In the genomic region with DNA sequence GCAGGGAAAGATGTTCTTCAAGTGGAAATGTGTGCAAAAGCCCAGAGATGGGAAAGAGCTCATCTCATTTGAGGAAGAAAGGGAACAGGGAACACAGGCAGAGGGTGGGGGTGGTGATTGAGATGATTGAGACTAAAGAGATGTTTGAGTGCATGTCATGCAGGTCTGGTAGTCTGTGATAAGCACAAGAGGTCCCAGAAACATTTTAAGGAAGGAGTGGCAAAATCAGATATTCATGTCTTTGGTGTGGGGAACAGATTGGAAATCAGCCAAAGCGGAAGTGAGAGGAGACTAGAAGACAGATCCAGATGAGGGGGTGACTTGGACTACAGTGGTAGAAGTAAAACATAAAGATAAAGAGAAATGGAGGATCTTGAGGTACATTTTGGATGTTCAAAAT, we compare ENCODE assay signal across 23 cellular contexts.
"Had no signal": no experiment of that assay in that cellular context is flagged by ENCODE, and none has a peak within 500 bp of the region (broad histone marks: within the 10 kb centered on the region; RNA-seq: fewer than 3 reads in every experiment).

No MANE protein-coding gene starts in this region.

- H3K27ac ChIP-seq: parathyroid adenoma, stomach, thoracic aorta, tibial nerve, upper lobe of left lung had no signal

- H3K79me2 ChIP-seq: parathyroid adenoma had no signal

- H3K27me3 ChIP-seq: stomach, tibial nerve, upper lobe of left lung had no signal

- FAIRE-seq: endometrium, frontal cortex, kidney, urothelium cell line had no signal

- ATAC-seq: effector memory CD8-positive, alpha-beta T cell; left lobe of liver; mucosa of descending colon; natural killer cell treated with Interleukin-12 subunit alpha and Interleukin-12 subunit beta and Interleukin-15 and Interleukin-18, amount 100 ng/mL, for 72 hours; sciatic nerve; stimulated activated effector memory CD8-positive, alpha-beta T cell treated with anti-CD3 and anti-CD28 coated beads, Interleukin-12 subunit alpha, Interleukin-12 subunit beta, amount 100 ng/mL, for 72 hours had no signal

- DNase-seq: cortex of kidney; effector memory CD8-positive, alpha-beta T cell; kidney; mucosa of descending colon; naive B cell; stimulated activated CD4-positive, alpha-beta T cell treated with anti-CD3 and anti-CD28 coated beads, Interleukin-12 subunit alpha, Interleukin-12 subunit beta, amount 100 ng/mL, for 4 hours; stimulated activated CD4-positive, alpha-beta T cell treated with anti-CD3 and anti-CD28 coated beads, Interleukin-1b, Interleukin-23, amount 100 ng/mL, for 48 hours; stimulated activated CD4-positive, alpha-beta T cell treated with anti-CD3 and anti-CD28 coated beads, Interleukin-4, amount 100 ng/mL, for 24 hours; stimulated activated naive CD4-positive, alpha-beta T cell treated with Interleukin-2 at 50 U/mL for 16 hours; stomach; upper lobe of left lung had no signal

- H3K36me3 ChIP-seq: stomach, thoracic aorta, tibial nerve, upper lobe of left lung had no signal

- H3K9me3 ChIP-seq: mucosa of descending colon, stomach, thoracic aorta, tibial nerve, upper lobe of left lung had no signal

- H3K4me1 ChIP-seq: parathyroid adenoma, stomach, tibial nerve, upper lobe of left lung had no signal

- H3K4me3 ChIP-seq: lung, mucosa of descending colon, smooth muscle cell, stomach, thoracic aorta, tibial nerve, upper lobe of left lung had no signal

- H2AFZ ChIP-seq: parathyroid adenoma had no signal

- H3K9ac ChIP-seq: parathyroid adenoma had no signal

- H3K4me2 ChIP-seq: smooth muscle cell had no signal
